ENCODE assay signal across 34 cellular contexts in the genomic region with DNA sequence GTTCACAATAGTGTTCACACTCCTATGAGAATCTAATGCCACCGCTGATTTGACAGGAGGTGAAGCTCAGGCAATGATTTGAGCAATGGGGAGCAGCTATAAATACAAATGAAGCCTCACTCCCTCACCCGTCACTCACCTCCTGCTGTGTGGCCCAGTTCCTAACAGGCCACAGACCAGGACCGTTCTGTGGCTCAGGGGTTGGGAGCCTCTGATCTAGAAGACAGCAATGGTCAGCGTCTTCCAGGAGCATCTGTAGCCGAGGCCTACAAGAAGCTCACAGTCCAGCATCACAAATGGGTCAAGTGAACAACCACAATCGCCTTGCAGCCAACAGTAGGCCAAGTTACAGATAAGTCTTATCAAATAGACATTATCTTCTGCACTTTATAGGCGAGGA.
"Had no signal": no experiment of that assay in that cellular context is flagged by ENCODE, and none has a peak within 500 bp of the region (broad histone marks: within the 10 kb centered on the region; RNA-seq: fewer than 3 reads in every experiment).

No MANE protein-coding gene starts in this region.

- H3K36me3 ChIP-seq: MG63 had no signal

- DNase-seq: Karpas-422, Kasumi-1, KG1, MG63, MM.1S, MV-4-11, NCI-H1048, NCI-H1092, NCI-H1092 treated with DMSO at 0.1 percent for 48 hours, NCI-H1105, NCI-H1105 treated with DMSO at 0.1 percent for 48 hours, NCI-H1417, NCI-H1417 treated with DMSO at 0.1 percent for 48 hours, NCI-H1436, NCI-H1436 treated with DMSO at 0.1 percent for 48 hours, NCI-H146, NCI-H1694, NCI-H1694 treated with DMSO at 0.1 percent for 48 hours, NCI-H187, NCI-H187 treated with DMSO at 0.1 percent for 48 hours, NCI-H1930, NCI-H2029, NCI-H2029 treated with DMSO at 0.1 percent for 48 hours, NCI-H2081, NCI-H2081 treated with DMSO at 0.1 percent for 48 hours, NCI-H2107, NCI-H2171, NCI-H2171 treated with DMSO at 0.1 percent for 48 hours, NCI-H2227 treated with DMSO at 0.1 percent for 48 hours, NCI-H226, NCI-H345, NCI-H446, NCI-H446 treated with DMSO at 0.1 percent for 48 hours had no signal

- H3K4me3 ChIP-seq: MG63 had no signal

- H3K4me2 ChIP-seq: KMS-11 had no signal

- H3K9me3 ChIP-seq: MG63 had no signal

- H3K27me3 ChIP-seq: MG63 had no signal

- H3K27ac ChIP-seq: KMS-11 had no signal
